Comparison of ENCODE assay signal across 11 cellular contexts in genomic region chr1:38697387-38697786, GRCh38.
"Had no signal": no experiment of that assay in that cellular context is flagged by ENCODE, and none has a peak within 500 bp of the region (broad histone marks: within the 10 kb centered on the region; RNA-seq: fewer than 3 reads in every experiment).

No MANE protein-coding gene starts in this region.

- H3K36me3 ChIP-seq: HAP-1 had no signal

- H3K4me1 Mint-ChIP-seq: GM23338 had no signal

- H3K9ac ChIP-seq: GM23248 had no signal

- ATAC-seq: GM23338, HCT116 had no signal

- H3K4me3 ChIP-seq: GM23248, GM23338, HAP-1 had no signal

- FAIRE-seq: H1, H54 had no signal

- H3K27ac Mint-ChIP-seq: GM23338, HFFc6 had no signal

- DNase-seq: GM23248, GOT3, H7, H9, HCEC 1CT, HFFc6 had no signal

- H3K9me3 ChIP-seq: HAP-1 had no signal

- H3K4me3 Mint-ChIP-seq: GM23338, H9, HFFc6 had no signal

- H3K4me1 ChIP-seq: HAP-1 had no signal

- H3K27ac ChIP-seq: GM23248 had no signal

- H3K9me3 Mint-ChIP-seq: GM23338 had no signal

- H2AFZ ChIP-seq: GM23248, GM23338 had no signal

- H3K4me2 ChIP-seq: GM23338 had no signal
